In the genomic region with DNA sequence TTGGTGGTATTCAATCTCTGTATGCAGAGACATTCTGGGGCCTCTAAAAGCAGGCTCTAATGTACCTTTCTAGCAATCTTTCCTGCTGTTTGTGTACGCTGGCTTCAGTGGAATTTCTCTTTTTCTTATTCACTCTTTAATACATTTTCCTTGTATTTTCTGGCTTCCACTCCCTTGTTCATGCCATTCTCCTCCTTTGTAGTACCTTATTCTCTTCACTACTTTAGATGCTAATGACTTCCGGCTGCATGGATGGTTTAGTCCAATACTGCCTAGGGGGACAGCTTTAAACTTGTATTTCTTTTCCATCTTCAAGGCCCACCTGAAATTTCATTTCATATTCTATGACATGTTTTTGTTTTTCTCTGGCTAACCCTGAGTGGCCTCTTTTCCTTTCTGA, we compare ENCODE assay signal across 1 cellular context.
TF ChIP-seq lines count a peak whose summit lies in the region.

No MANE protein-coding gene starts in this region.

TF ChIP-seq in WTC11, 78 proteins besides CTCF, POLR2A, EP300 and RAD21 (continued from another document):
- TF ChIP-seq, protein P1, sequence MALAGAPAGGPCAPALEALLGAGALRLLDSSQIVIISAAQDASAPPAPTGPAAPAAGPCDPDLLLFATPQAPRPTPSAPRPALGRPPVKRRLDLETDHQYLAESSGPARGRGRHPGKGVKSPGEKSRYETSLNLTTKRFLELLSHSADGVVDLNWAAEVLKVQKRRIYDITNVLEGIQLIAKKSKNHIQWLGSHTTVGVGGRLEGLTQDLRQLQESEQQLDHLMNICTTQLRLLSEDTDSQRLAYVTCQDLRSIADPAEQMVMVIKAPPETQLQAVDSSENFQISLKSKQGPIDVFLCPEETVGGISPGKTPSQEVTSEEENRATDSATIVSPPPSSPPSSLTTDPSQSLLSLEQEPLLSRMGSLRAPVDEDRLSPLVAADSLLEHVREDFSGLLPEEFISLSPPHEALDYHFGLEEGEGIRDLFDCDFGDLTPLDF (CRISPR knock-in tag; IDR thresholded peaks at IDR 0.05) = no peak
- no peak for TF ChIP-seq MYBL2 (CRISPR knock-in tag; IDR thresholded peaks at IDR 0.05)
TF ChIP-seq in WTC11: peak in this region for 0.
